ENCODE assay signal across 23 cellular contexts in the genomic region with DNA sequence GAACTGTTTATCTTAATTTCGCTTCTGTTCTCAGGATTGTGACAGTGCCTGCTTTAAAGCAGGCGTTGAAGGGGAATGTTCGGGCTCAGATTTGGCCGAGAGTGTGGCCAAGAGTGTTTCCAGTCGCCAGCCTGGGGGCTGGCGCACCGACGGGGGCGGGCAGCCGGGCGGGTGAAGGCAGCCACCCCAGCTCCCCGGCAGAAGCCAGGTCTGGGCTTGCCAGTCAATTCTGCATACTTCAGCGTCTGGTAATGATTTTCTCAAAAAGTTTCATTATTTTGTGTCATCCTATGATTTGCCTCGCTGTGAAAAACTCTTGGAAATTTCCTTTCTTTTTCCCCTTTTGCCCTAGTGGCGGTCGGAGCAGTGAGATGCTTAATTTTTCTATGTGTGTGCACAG. TPM values are rescaled to one million over a fixed set of nuclear protein-coding genes. Genes with fewer than 3 reads are reported as not detected.
A peak's percentile ranks its signal among the peaks of the same experiment; 100 is the strongest.
DNase-seq lines count a peak whose midpoint lies in the region; ATAC-seq and TF ChIP-seq lines count a peak whose summit lies in the region.
"Had no signal": no experiment of that assay in that cellular context is flagged by ENCODE, and none has a peak within 500 bp of the region (broad histone marks: within the 10 kb centered on the region; RNA-seq: fewer than 3 reads in every experiment).

No MANE protein-coding gene starts in this region.

- no peak overlapping the region for H2AFZ ChIP-seq in mesenchymal stem cell (ENCODE audit: low read depth, low read length)

- H3K4me1 Mint-ChIP-seq in HFFc6 (ENCODE audit: low read depth), result no peaks in the 10 kb centered on the region

- no peak overlapping the region for H2BK120ac ChIP-seq in mesenchymal stem cell (ENCODE audit: low read depth, low read length)

- no peak overlapping the region for H3K23ac ChIP-seq in mesenchymal stem cell (ENCODE audit: low read length in 2 of 2)

- H3K9me3 Mint-ChIP-seq in HFFc6, result peaks cover 5% of the 10 kb centered on the region; the same call in 1 of the 2 replicates
- H3K9me3 Mint-ChIP-seq: activated naive CD4-positive, alpha-beta T cell treated with anti-CD3 and anti-CD28 coated beads for 36 hours; activated T-cell treated with anti-CD3 and anti-CD28 coated beads, Interleukin-2, amount 50 U/mL, for 24 hours; effector memory CD8-positive, alpha-beta T cell had no signal

- H3K36me3 Mint-ChIP-seq in HFFc6 (ENCODE audit: low read depth), result peaks cover 6% of the 10 kb centered on the region

- H2BK15ac ChIP-seq in mesenchymal stem cell (ENCODE audit: low read depth, poor library complexity, severe bottlenecking), result no peak overlapping the region

- no peak overlapping the region for H3K27ac ChIP-seq in mesenchymal stem cell (ENCODE audit: low read length, poor library complexity, severe bottlenecking)
- H3K27ac ChIP-seq: SK-N-MC had no signal

- H3K4ac ChIP-seq in mesenchymal stem cell (ENCODE audit: low read depth in 1 of 2, low read length in 2 of 2), result no peak overlapping the region

- H4K91ac ChIP-seq in mesenchymal stem cell (ENCODE audit: low read length), result no peak overlapping the region

- H3K27ac Mint-ChIP-seq in HFFc6, result no peak overlapping the region
- H3K27ac Mint-ChIP-seq: activated naive CD4-positive, alpha-beta T cell treated with anti-CD3 and anti-CD28 coated beads for 36 hours; activated T-cell treated with anti-CD3 and anti-CD28 coated beads, Interleukin-2, amount 50 U/mL, for 24 hours; effector memory CD8-positive, alpha-beta T cell had no signal

- H2AK5ac ChIP-seq in mesenchymal stem cell (ENCODE audit: low read length, severe bottlenecking), result no peak overlapping the region

- no peaks in the 10 kb centered on the region for H3K9me3 ChIP-seq in mesenchymal stem cell (ENCODE audit: control insufficient read depth, low read length)

- H3K4me3 ChIP-seq in epithelial cell of esophagus (ENCODE audit: low read length) (peak overlapping the region; percentile 15), mesenchymal stem cell (ENCODE audit: insufficient read depth in 1 of 2, low read depth in 1 of 2, low read length in 2 of 2) (peak overlapping the region in 1 of 2 experiments; percentile 56)
- H3K4me3 ChIP-seq: SK-N-MC had no signal

- H3K9ac ChIP-seq in mesenchymal stem cell (ENCODE audit: low read length), result peak overlapping the region; percentile 44

- no peaks in the 10 kb centered on the region for H3K79me1 ChIP-seq in mesenchymal stem cell (replicated peaks; ENCODE audit: low read length, poor library complexity, severe bottlenecking)

- no peak overlapping the region for H2BK5ac ChIP-seq in mesenchymal stem cell (ENCODE audit: low read depth, low read length, poor library complexity, severe bottlenecking)

- H3K36me3 ChIP-seq in mesenchymal stem cell (ENCODE audit: control insufficient read depth in 1 of 2, insufficient read depth in 2 of 2, low read depth in 1 of 2, low read length in 2 of 2), result peaks cover 0 to 3% of the 10 kb centered on the region in 2 experiments

- no peaks in the 10 kb centered on the region for H3K27me3 ChIP-seq in mesenchymal stem cell (ENCODE audit: control insufficient read depth in 1 of 2, insufficient read depth in 1 of 2, low read length in 2 of 2)

- no peaks in the 10 kb centered on the region for H3K4me1 ChIP-seq in mesenchymal stem cell (ENCODE audit: control insufficient read depth, insufficient read depth, low read depth, low read length)

- no peak overlapping the region for H4K8ac ChIP-seq in mesenchymal stem cell (ENCODE audit: low read length)

- TF ChIP-seq CTCF in HFFc6 (IDR thresholded peaks at IDR 0.05), result no peak; the same call in 1 of the 2 replicates
- TF ChIP-seq CTCF in epithelial cell of esophagus (IDR thresholded peaks at IDR 0.05; ENCODE audit: insufficient read depth, low read depth, low read length, missing control alignments), result no peak

- H3K27me3 Mint-ChIP-seq in HFFc6 (ENCODE audit: insufficient read depth), result peaks cover 11% of the 10 kb centered on the region
- H3K27me3 Mint-ChIP-seq: effector memory CD8-positive, alpha-beta T cell had no signal

- H3K14ac ChIP-seq in mesenchymal stem cell (ENCODE audit: low read length in 2 of 2), result no peak overlapping the region

- no peak overlapping the region for H2BK12ac ChIP-seq in mesenchymal stem cell (ENCODE audit: low read length in 2 of 2)

- peak overlapping the region; percentile 74 for H3K4me3 Mint-ChIP-seq in HFFc6
- H3K4me3 Mint-ChIP-seq: activated naive CD4-positive, alpha-beta T cell treated with anti-CD3 and anti-CD28 coated beads for 36 hours; activated T-cell treated with anti-CD3 and anti-CD28 coated beads, Interleukin-2, amount 50 U/mL, for 24 hours; effector memory CD8-positive, alpha-beta T cell had no signal

- DNase-seq in AG08396 (ENCODE audit: low spot score) (peak; percentile 48), HFFc6 (no peak), epithelial cell of esophagus (ENCODE audit: low read depth) (peak; percentile 61), mesenchymal stem cell (no peak), NCI-H510A (lab: John Stamatoyannopoulos, UW) (no peak), T-helper 9 cell (no peak), NCI-H1092 treated with DMSO at 0.1 percent for 48 hours (lab: John Stamatoyannopoulos, UW) (no peak)
- DNase-seq: activated CD4-positive, CD25-positive, alpha-beta regulatory T cell treated with anti-CD3 and anti-CD28 coated beads, Interleukin-2, amount 50 U/mL, for 72 hours; activated naive CD4-positive, alpha-beta T cell treated with anti-CD3 and anti-CD28 coated beads for 36 hours; activated T-cell treated with anti-CD3 and anti-CD28 coated beads, Interleukin-2, amount 50 U/mL, for 24 hours; anterior cingulate cortex; COR-L47; effector memory CD8-positive, alpha-beta T cell; hippocampal formation; NCI-H1105 treated with DMSO at 0.1 percent for 48 hours; NCI-H510A treated with DMSO at 0.1 percent for 48 hours; occipital lobe; stimulated activated CD4-positive, alpha-beta T cell treated with anti-CD3 and anti-CD28 coated beads, Interleukin-12 subunit alpha, Interleukin-12 subunit beta, amount 100 ng/mL, for 4 hours; substantia nigra had no signal

- H3K18ac ChIP-seq in mesenchymal stem cell (ENCODE audit: low read depth in 1 of 2, low read length in 2 of 2), result no peak overlapping the region

- no peak for ATAC-seq in GM18868 (IDR thresholded peaks at IDR 0.05; ENCODE audit: unreplicated experiment)
- ATAC-seq: effector memory CD8-positive, alpha-beta T cell had no signal

- no peak overlapping the region for H3K4me2 ChIP-seq in mesenchymal stem cell (ENCODE audit: low read length, poor library complexity, severe bottlenecking)

- 93% methylated on average over 15 of the region's 16 CpGs for WGBS in mesenchymal stem cell

RNA-seq across cellular contexts. Expression of a gene that starts 0.8 kb away (rescaled TPM):
- not detected for total RNA-seq in HFFc6 (2021; fragmentation: NEBNext Ultra II Directional; extraction: Animal tissue kit (Norgen Biotek cat#: 25700))
- 0.76 TPM for polyA plus RNA-seq in mesenchymal stem cell (2013, experiment 1 of 2)
- 0.52 TPM for polyA plus RNA-seq in mesenchymal stem cell (2013, experiment 2 of 2)
- total RNA-seq: LHCN-M2 had no signal

RNA-seq across cellular contexts. Expression of a gene that starts 52.4 kb away (rescaled TPM):
- total RNA-seq in HFFc6 (2021; fragmentation: NEBNext Ultra II Directional; extraction: Animal tissue kit (Norgen Biotek cat#: 25700)), result 10 to 100 TPM in 1 of 6 experiments, 1 to 10 TPM in 5; 8.3 to 11.8 (median 8.9) TPM
- 13.6 TPM for polyA plus RNA-seq in mesenchymal stem cell (2013, experiment 1 of 2)
- 14.8 TPM for polyA plus RNA-seq in mesenchymal stem cell (2013, experiment 2 of 2)

RNA-seq across cellular contexts. Expression of a gene that starts 52.5 kb away (rescaled TPM):
- total RNA-seq in HFFc6 (2021; fragmentation: NEBNext Ultra II Directional; extraction: Animal tissue kit (Norgen Biotek cat#: 25700)), result 1 to 10 TPM in 1 of 6 experiments, under 1 TPM in 5; 0.64 to 1.1 (median 0.90) TPM
- 0.55 TPM for polyA plus RNA-seq in mesenchymal stem cell (2013, experiment 1 of 2)
- 0.42 TPM for polyA plus RNA-seq in mesenchymal stem cell (2013, experiment 2 of 2)
- total RNA-seq: H7 had no signal

Comparison
In these comparisons a context has a peak if more than half of its experiments do, and no peak if none do; other contexts are left out.
1. DNase-seq: peak in AG08396 (single experiment) and epithelial cell of esophagus (single experiment); none in HFFc6 (single experiment), mesenchymal stem cell (single experiment), NCI-H510A (single experiment), T-helper 9 cell (single experiment) and NCI-H1092 treated with DMSO at 0.1 percent for 48 hours (single experiment).